In genomic region chr19:15280915-15281683, GRCh38 we compare ENCODE assay signal across 8 cellular contexts. TPM values are rescaled to one million over a fixed set of nuclear protein-coding genes. Genes with fewer than 3 reads are reported as not detected.
DNase-seq lines count a peak whose midpoint lies in the region; ATAC-seq and TF ChIP-seq lines count a peak whose summit lies in the region.

No MANE protein-coding gene starts in this region.

- TF ChIP-seq CTCF in WERI-Rb-1 (IDR thresholded peaks at IDR 0.05; ENCODE audit: low read depth, low read length) (peak; percentile 68), omental fat pad (IDR thresholded peaks at IDR 0.05) (no peak)

- DNase-seq in DMS153 (lab: John Stamatoyannopoulos, UW), result peak; percentile 67
- peak; percentile 29 for DNase-seq in NCI-H128 (lab: John Stamatoyannopoulos, UW; ENCODE audit: unreplicated experiment)
- DNase-seq in WERI-Rb-1, result peak; percentile 96
- peak; percentile 78 for DNase-seq in globus pallidus (ENCODE audit: low spot score)
- DNase-seq in omental fat pad (ENCODE audit: low spot score), result no peak
- no peak for DNase-seq in OCI-M2 (lab: John Stamatoyannopoulos, UW; ENCODE audit: unreplicated experiment)
- no peak for DNase-seq in NOMO-1 (lab: John Stamatoyannopoulos, UW; ENCODE audit: unreplicated experiment in 2 of 2)

- no peaks in the 10 kb centered on the region for H3K9me3 ChIP-seq in WERI-Rb-1 (ENCODE audit: severe bottlenecking)

- ATAC-seq in omental fat pad (ENCODE audit: low FRiP score) (peak; percentile 68), GM18909 (IDR thresholded peaks at IDR 0.05; ENCODE audit: poor library complexity, unreplicated experiment) (no peak)

- peak overlapping the region; percentile 94 for H3K27ac ChIP-seq in WERI-Rb-1

- no peaks in the 10 kb centered on the region for H3K27me3 ChIP-seq in WERI-Rb-1 (ENCODE audit: insufficient read depth, low read depth, severe bottlenecking)

- peak overlapping the region; percentile 22 for H3K4me3 ChIP-seq in WERI-Rb-1 (ENCODE audit: low read depth, low read length)

- H3K36me3 ChIP-seq in WERI-Rb-1, result peaks cover 5% of the 10 kb centered on the region; the same call in 1 of the 2 replicates

RNA-seq across cellular contexts. Expression of gene EPHX3, which starts 48.9 kb away (rescaled TPM):
- under 1 TPM in 1 of 4 donors, not detected in 3; 0.84 TPM for total RNA-seq in omental fat pad

RNA-seq across cellular contexts. Expression of gene BRD4, which starts 51.2 kb away (rescaled TPM):
- total RNA-seq in omental fat pad, result 10 to 100 TPM; 22.6 to 49.1 (median 30.1) TPM

Comparison
In these comparisons a context has a peak if more than half of its experiments do, and no peak if none do; other contexts are left out.
1. DNase-seq: peak in DMS153 (single experiment), NCI-H128 (single experiment), WERI-Rb-1 (single experiment) and globus pallidus (single experiment); none in omental fat pad (single experiment), OCI-M2 (single experiment) and NOMO-1 (0 of 2).